Comparison of ENCODE assay signal across 1 cellular context in the genomic region with DNA sequence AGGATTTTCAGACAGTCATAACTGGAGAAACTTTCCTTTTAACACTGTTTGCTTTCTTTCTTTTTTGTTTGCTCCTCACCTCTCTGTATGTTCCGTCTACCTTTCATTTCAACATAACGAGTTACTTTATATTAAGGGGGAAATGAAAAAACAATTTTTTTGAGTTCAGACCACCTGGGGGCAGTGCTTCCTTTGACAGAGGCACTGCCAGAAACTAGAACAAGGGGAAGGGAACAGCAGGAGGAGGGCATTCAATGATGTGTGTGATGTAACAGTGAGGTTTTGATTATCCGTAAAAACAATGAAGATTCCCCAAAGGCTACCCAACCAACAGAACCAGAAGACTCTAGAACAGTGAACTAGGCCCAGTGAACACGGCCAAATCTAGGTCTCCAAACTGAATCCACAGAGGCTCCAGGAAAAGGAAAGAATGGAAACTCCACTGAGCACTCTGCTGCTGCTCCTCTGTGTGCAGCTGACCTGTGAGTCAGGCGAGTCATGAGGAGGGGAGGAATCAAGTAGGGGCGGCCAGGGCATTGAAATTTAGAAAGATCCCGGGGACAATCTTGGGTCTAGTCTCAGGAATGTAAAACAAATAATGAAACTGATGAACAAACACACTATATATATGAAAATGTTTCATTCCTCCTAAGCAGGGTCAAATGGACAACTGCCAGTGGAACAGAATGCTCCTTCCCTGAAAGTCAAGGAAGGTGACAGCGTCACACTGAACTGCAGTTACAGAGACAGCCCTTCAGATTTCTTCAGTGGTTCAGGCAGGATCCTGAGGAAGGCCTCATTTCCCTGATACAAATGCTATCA.
TF ChIP-seq lines count a peak whose summit lies in the region.

No MANE protein-coding gene starts in this region.

TF ChIP-seq in SK-N-SH treated with all-trans-retinoic acid at 6 μM for 48 hours, 23 proteins besides CTCF, POLR2A, EP300 and RAD21 (continued from another document):
- TF ChIP-seq, protein P1, sequence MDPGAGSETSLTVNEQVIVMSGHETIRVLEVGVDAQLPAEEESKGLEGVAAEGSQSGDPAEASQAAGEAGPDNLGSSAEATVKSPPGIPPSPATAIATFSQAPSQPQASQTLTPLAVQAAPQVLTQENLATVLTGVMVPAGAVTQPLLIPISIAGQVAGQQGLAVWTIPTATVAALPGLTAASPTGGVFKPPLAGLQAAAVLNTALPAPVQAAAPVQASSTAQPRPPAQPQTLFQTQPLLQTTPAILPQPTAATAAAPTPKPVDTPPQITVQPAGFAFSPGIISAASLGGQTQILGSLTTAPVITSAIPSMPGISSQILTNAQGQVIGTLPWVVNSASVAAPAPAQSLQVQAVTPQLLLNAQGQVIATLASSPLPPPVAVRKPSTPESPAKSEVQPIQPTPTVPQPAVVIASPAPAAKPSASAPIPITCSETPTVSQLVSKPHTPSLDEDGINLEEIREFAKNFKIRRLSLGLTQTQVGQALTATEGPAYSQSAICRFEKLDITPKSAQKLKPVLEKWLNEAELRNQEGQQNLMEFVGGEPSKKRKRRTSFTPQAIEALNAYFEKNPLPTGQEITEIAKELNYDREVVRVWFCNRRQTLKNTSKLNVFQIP (CRISPR knock-in tag; IDR thresholded peaks at IDR 0.05; ENCODE audit: borderline replicate concordance, low read depth), result no peak
- TF ChIP-seq OSR1 (CRISPR knock-in tag; IDR thresholded peaks at IDR 0.05) (no peak), GLIS3 (CRISPR knock-in tag; IDR thresholded peaks at IDR 0.05) (no peak), ESRRG (CRISPR knock-in tag; IDR thresholded peaks at IDR 0.05) (no peak), SNAI2 (CRISPR knock-in tag; IDR thresholded peaks at IDR 0.05) (no peak), PPARA (CRISPR knock-in tag; IDR thresholded peaks at IDR 0.05; ENCODE audit: borderline replicate concordance) (no peak), ARNTL (CRISPR knock-in tag; IDR thresholded peaks at IDR 0.05; ENCODE audit: borderline replicate concordance, low read depth) (no peak)
- TF ChIP-seq, protein P2, sequence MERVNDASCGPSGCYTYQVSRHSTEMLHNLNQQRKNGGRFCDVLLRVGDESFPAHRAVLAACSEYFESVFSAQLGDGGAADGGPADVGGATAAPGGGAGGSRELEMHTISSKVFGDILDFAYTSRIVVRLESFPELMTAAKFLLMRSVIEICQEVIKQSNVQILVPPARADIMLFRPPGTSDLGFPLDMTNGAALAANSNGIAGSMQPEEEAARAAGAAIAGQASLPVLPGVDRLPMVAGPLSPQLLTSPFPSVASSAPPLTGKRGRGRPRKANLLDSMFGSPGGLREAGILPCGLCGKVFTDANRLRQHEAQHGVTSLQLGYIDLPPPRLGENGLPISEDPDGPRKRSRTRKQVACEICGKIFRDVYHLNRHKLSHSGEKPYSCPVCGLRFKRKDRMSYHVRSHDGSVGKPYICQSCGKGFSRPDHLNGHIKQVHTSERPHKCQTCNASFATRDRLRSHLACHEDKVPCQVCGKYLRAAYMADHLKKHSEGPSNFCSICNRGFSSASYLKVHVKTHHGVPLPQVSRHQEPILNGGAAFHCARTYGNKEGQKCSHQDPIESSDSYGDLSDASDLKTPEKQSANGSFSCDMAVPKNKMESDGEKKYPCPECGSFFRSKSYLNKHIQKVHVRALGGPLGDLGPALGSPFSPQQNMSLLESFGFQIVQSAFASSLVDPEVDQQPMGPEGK (CRISPR knock-in tag; IDR thresholded peaks at IDR 0.05; ENCODE audit: borderline replicate concordance), result no peak
